11 cellular contexts compared by ENCODE assay signal in genomic region chr13:21402586-21403307, GRCh38. TPM values are rescaled to one million over a fixed set of nuclear protein-coding genes. Genes with fewer than 3 reads are reported as not detected.
DNase-seq lines count a peak whose midpoint lies in the region; ATAC-seq and TF ChIP-seq lines count a peak whose summit lies in the region.
"Had no signal": no experiment of that assay in that cellular context is flagged by ENCODE, and none has a peak within 500 bp of the region (broad histone marks: within the 10 kb centered on the region; RNA-seq: fewer than 3 reads in every experiment).

No MANE protein-coding gene starts in this region.

- peak; percentile 12 for DNase-seq in A172 (ENCODE audit: low spot score)
- DNase-seq in GM03348 (ENCODE audit: low spot score): peak; percentile 27
- DNase-seq in activated CD8-positive, alpha-beta T cell treated with anti-CD3 and anti-CD28 coated beads for 36 hours: peak; percentile 23
- peak; percentile 4 for DNase-seq in fibroblast of the conjunctiva (ENCODE audit: low read depth)
- DNase-seq in cerebellar nuclear complex (lab: John Stamatoyannopoulos, UW): no peak
- no peak for DNase-seq in Kasumi-1 (lab: John Stamatoyannopoulos, UW)
- no peak for DNase-seq in left ventricle myocardium superior
- DNase-seq: activated gamma-delta T cell treated with Interleukin-2 at 50 U/mL for 16 hours, COR-L47, mesendoderm had no signal

- no peaks in the 10 kb centered on the region for H3K27me3 Mint-ChIP-seq in activated CD8-positive, alpha-beta T cell treated with anti-CD3 and anti-CD28 coated beads for 36 hours

- H3K9me3 Mint-ChIP-seq in activated CD8-positive, alpha-beta T cell treated with anti-CD3 and anti-CD28 coated beads for 36 hours: peaks cover 11% of the 10 kb centered on the region

- intact Hi-C loops in activated CD8-positive, alpha-beta T cell treated with anti-CD3 and anti-CD28 coated beads for 36 hours (cut with micrococcal nuclease): no loop called here
- intact Hi-C loops in left ventricle myocardium superior (cut with micrococcal nuclease): no loop called here

- POLR2A ChIA-PET in activated CD8-positive, alpha-beta T cell treated with anti-CD3 and anti-CD28 coated beads for 36 hours (lab: Charles Lee): interaction anchor here (0.8 kb wide), 1 partner anchor 14 kb away, joined by 3 read pairs; no protein-coding TSS in a partner anchor

- ATAC-seq in activated CD8-positive, alpha-beta T cell treated with anti-CD3 and anti-CD28 coated beads for 36 hours: peak; percentile 60
- ATAC-seq in left ventricle myocardium superior (no peak), GM18517 (IDR thresholded peaks at IDR 0.05; ENCODE audit: unreplicated experiment) (no peak)

- H3K4me3 Mint-ChIP-seq in activated CD8-positive, alpha-beta T cell treated with anti-CD3 and anti-CD28 coated beads for 36 hours: no peak overlapping the region

- H3K36me3 Mint-ChIP-seq in activated CD8-positive, alpha-beta T cell treated with anti-CD3 and anti-CD28 coated beads for 36 hours (ENCODE audit: low read depth): peaks cover 46% of the 10 kb centered on the region

- H3K27ac Mint-ChIP-seq in activated CD8-positive, alpha-beta T cell treated with anti-CD3 and anti-CD28 coated beads for 36 hours: peak overlapping the region; percentile 40

- CTCF ChIA-PET in activated CD8-positive, alpha-beta T cell treated with anti-CD3 and anti-CD28 coated beads for 36 hours (lab: Charles Lee): interaction anchor here (1.0 to 1.5 kb wide), 3 partner anchors 73 to 105 kb away, joined by 3 to 4 read pairs (median 3); no protein-coding TSS in a partner anchor

- H3K4me1 Mint-ChIP-seq in activated CD8-positive, alpha-beta T cell treated with anti-CD3 and anti-CD28 coated beads for 36 hours (ENCODE audit: low read depth): peaks cover 40% of the 10 kb centered on the region

- no peak for TF ChIP-seq CTCF in activated CD8-positive, alpha-beta T cell treated with anti-CD3 and anti-CD28 coated beads for 36 hours (IDR thresholded peaks at IDR 0.05)

RNA-seq across cellular contexts. Expression of gene ZDHHC20, which starts 56.4 kb away (rescaled TPM):
- total RNA-seq in A172 (2014; rRNA removed; shearing (Covaris generic)): 103 TPM in 2 replicates
- 10 to 100 TPM; 46.1 to 50.9 TPM for total RNA-seq in activated CD8-positive, alpha-beta T cell treated with anti-CD3 and anti-CD28 coated beads for 36 hours
- total RNA-seq in left ventricle myocardium superior: 16.2 TPM

Comparison
In these comparisons a context has a peak if more than half of its experiments do, and no peak if none do; other contexts are left out.
1. DNase-seq: peak in A172 (single experiment), GM03348 (single experiment), activated CD8-positive, alpha-beta T cell treated with anti-CD3 and anti-CD28 coated beads for 36 hours (single experiment) and fibroblast of the conjunctiva (single experiment); none in cerebellar nuclear complex (0 of 2), Kasumi-1 (0 of 2) and left ventricle myocardium superior (single experiment).